In genomic region chr20:53599378-53599777, GRCh38 we compare ENCODE assay signal across 1 cellular context.
A peak's percentile ranks its signal among the peaks of the same experiment; 100 is the strongest.
TF ChIP-seq lines count a peak whose summit lies in the region.

No MANE protein-coding gene starts in this region.

TF ChIP-seq in K562, 482 proteins besides CTCF, POLR2A, EP300 and RAD21 (continued from another document):
- TF ChIP-seq, protein P1, sequence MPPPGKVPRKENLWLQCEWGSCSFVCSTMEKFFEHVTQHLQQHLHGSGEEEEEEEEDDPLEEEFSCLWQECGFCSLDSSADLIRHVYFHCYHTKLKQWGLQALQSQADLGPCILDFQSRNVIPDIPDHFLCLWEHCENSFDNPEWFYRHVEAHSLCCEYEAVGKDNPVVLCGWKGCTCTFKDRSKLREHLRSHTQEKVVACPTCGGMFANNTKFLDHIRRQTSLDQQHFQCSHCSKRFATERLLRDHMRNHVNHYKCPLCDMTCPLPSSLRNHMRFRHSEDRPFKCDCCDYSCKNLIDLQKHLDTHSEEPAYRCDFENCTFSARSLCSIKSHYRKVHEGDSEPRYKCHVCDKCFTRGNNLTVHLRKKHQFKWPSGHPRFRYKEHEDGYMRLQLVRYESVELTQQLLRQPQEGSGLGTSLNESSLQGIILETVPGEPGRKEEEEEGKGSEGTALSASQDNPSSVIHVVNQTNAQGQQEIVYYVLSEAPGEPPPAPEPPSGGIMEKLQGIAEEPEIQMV (tag; conservative IDR thresholded peaks at IDR 0.05; ENCODE audit: low read depth), result no peak
- TF ChIP-seq, protein P2, sequence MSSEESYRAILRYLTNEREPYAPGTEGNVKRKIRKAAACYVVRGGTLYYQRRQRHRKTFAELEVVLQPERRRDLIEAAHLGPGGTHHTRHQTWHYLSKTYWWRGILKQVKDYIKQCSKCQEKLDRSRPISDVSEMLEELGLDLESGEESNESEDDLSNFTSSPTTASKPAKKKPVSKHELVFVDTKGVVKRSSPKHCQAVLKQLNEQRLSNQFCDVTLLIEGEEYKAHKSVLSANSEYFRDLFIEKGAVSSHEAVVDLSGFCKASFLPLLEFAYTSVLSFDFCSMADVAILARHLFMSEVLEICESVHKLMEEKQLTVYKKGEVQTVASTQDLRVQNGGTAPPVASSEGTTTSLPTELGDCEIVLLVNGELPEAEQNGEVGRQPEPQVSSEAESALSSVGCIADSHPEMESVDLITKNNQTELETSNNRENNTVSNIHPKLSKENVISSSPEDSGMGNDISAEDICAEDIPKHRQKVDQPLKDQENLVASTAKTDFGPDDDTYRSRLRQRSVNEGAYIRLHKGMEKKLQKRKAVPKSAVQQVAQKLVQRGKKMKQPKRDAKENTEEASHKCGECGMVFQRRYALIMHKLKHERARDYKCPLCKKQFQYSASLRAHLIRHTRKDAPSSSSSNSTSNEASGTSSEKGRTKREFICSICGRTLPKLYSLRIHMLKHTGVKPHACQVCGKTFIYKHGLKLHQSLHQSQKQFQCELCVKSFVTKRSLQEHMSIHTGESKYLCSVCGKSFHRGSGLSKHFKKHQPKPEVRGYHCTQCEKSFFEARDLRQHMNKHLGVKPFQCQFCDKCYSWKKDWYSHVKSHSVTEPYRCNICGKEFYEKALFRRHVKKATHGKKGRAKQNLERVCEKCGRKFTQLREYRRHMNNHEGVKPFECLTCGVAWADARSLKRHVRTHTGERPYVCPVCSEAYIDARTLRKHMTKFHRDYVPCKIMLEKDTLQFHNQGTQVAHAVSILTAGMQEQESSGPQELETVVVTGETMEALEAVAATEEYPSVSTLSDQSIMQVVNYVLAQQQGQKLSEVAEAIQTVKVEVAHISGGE (CRISPR knock-in tag; IDR thresholded peaks at IDR 0.05), result peak in 1 of 3 experiments; percentile 86; a peak in 2 of 6 replicates
